22 cellular contexts compared by ENCODE assay signal in genomic region chr3:56861511-56861910, GRCh38. TPM values are rescaled to one million over a fixed set of nuclear protein-coding genes. Genes with fewer than 3 reads are reported as not detected.
DNase-seq lines count a peak whose midpoint lies in the region; ATAC-seq and TF ChIP-seq lines count a peak whose summit lies in the region.
"Had no signal": no experiment of that assay in that cellular context is flagged by ENCODE, and none has a peak within 500 bp of the region (broad histone marks: within the 10 kb centered on the region; RNA-seq: fewer than 3 reads in every experiment).

No MANE protein-coding gene starts in this region.

- 0 out of 2 replicates have a peak, but pooled peaks cover 4% of the 10 kb centered on the region for H3F3A ChIP-seq in Loucy (ENCODE audit: low read depth)

- H3K9me3 Mint-ChIP-seq in activated T-cell treated with anti-CD3 and anti-CD28 coated beads, Interleukin-2, amount 50 U/mL, for 72 hours, result peaks cover 0 to 7% of the 10 kb centered on the region in 2 donors
- no peaks in the 10 kb centered on the region for H3K9me3 Mint-ChIP-seq in activated naive CD8-positive, alpha-beta T cell treated with anti-CD3 and anti-CD28 coated beads, Interleukin-2, amount 50 U/mL, for 24 hours
- H3K9me3 Mint-ChIP-seq in stimulated activated memory B cell treated with anti-CD40 and anti-IgM and Interleukin-4, amounts not matched to agents 10 μg/mL and 1 μg/mL and 100 μg/mL, for 72 hours, result peaks cover 7% of the 10 kb centered on the region

- no peak overlapping the region for H3K14ac ChIP-seq in neuronal stem cell (ENCODE audit: low read length)

- no peak for DNase-seq in activated T-cell treated with anti-CD3 and anti-CD28 coated beads, Interleukin-2, amount 50 U/mL, for 72 hours
- DNase-seq in activated T-cell treated with anti-CD3 and anti-CD28 coated beads for 4 hours (no peak), neuronal stem cell (ENCODE audit: low spot score) (no peak), stomach (no peak)
- no peak for DNase-seq in activated naive CD8-positive, alpha-beta T cell treated with anti-CD3 and anti-CD28 coated beads, Interleukin-2, amount 50 U/mL, for 24 hours
- DNase-seq in stimulated activated naive CD4-positive, alpha-beta T cell (lab: John Stamatoyannopoulos, UW), result no peak
- DNase-seq: activated CD4-positive, alpha-beta T cell treated with anti-CD3 and anti-CD28 coated beads for 48 hours; activated naive CD4-positive, alpha-beta T cell treated with Interleukin-2 at 50 U/mL for 16 hours; BE2C; dermis blood vessel endothelial cell; Karpas-422; NCI-H187 treated with DMSO at 0.1 percent for 48 hours; NCI-H69; retina; SJCRH30; stimulated activated CD4-positive, alpha-beta T cell treated with anti-CD3 and anti-CD28 coated beads, Interleukin-2, amount 100 ng/mL, for 48 hours; stimulated activated naive B cell treated with anti-CD40 and anti-IgM and Interleukin-4, amounts not matched to agents 10 μg/mL and 1 μg/mL and 100 μg/mL, for 72 hours; thyroid gland had no signal

- H3K79me1 ChIP-seq in neuronal stem cell (ENCODE audit: low read depth, low read length), result no peaks in the 10 kb centered on the region

- H2BK120ac ChIP-seq in neuronal stem cell (ENCODE audit: low read depth, low read length), result no peak overlapping the region

- no CpG with 5 or more reads among the region's 3 CpGs for WGBS in neuronal stem cell (ENCODE audit: extremely low coverage in 2 of 2, insufficient read length in 2 of 2, insufficient replicate concordance in 1 of 2), 2 donors
- WGBS in stomach, 5 donors, result 59 to 98% (median 90%) methylated on average over 3 of the region's 3 CpGs

- intact Hi-C loops in stomach (cut with DNase I; ENCODE audit: low total_unique reads), result no loop called here

- no peak overlapping the region for H3K27ac ChIP-seq in neuronal stem cell (replicated peaks; ENCODE audit: low read length)
- H3K27ac ChIP-seq in stomach, result peak overlapping the region in 1 of 5 donors; percentile 40
- H3K27ac ChIP-seq: ascending aorta, SJCRH30, thyroid gland had no signal

- H3K27ac Mint-ChIP-seq in activated T-cell treated with anti-CD3 and anti-CD28 coated beads, Interleukin-2, amount 50 U/mL, for 72 hours, result peak overlapping the region; percentile 45
- peak overlapping the region; percentile 81 for H3K27ac Mint-ChIP-seq in activated naive CD8-positive, alpha-beta T cell treated with anti-CD3 and anti-CD28 coated beads, Interleukin-2, amount 50 U/mL, for 24 hours
- no peak overlapping the region for H3K27ac Mint-ChIP-seq in stimulated activated memory B cell treated with anti-CD40 and anti-IgM and Interleukin-4, amounts not matched to agents 10 μg/mL and 1 μg/mL and 100 μg/mL, for 72 hours

- H3K4me1 Mint-ChIP-seq in activated T-cell treated with anti-CD3 and anti-CD28 coated beads, Interleukin-2, amount 50 U/mL, for 72 hours (ENCODE audit: low read depth), result peaks cover 88% of the 10 kb centered on the region
- H3K4me1 Mint-ChIP-seq in activated naive CD8-positive, alpha-beta T cell treated with anti-CD3 and anti-CD28 coated beads, Interleukin-2, amount 50 U/mL, for 24 hours, result peaks cover 84% of the 10 kb centered on the region
- peaks cover 9% of the 10 kb centered on the region for H3K4me1 Mint-ChIP-seq in stimulated activated memory B cell treated with anti-CD40 and anti-IgM and Interleukin-4, amounts not matched to agents 10 μg/mL and 1 μg/mL and 100 μg/mL, for 72 hours

- H2AFZ ChIP-seq in Loucy (ENCODE audit: low read length) (no peak overlapping the region), neuronal stem cell (ENCODE audit: low read length) (peak overlapping the region; percentile 17)

- H2BK15ac ChIP-seq in neuronal stem cell (ENCODE audit: low read length), result no peak overlapping the region

- no peak overlapping the region for H2BK12ac ChIP-seq in neuronal stem cell (ENCODE audit: low read length)

- H3K79me2 ChIP-seq in Loucy (ENCODE audit: insufficient read depth, low read length), result peaks cover 46% of the 10 kb centered on the region

- peak overlapping the region; percentile 30 for H3K9ac ChIP-seq in Loucy (ENCODE audit: low read depth, low read length, poor library complexity, severe bottlenecking)
- H3K9ac ChIP-seq in neuronal stem cell (ENCODE audit: low read depth, low read length, poor library complexity), result no peak overlapping the region

- no peaks in the 10 kb centered on the region for H4K20me1 ChIP-seq in Loucy (ENCODE audit: insufficient read depth, low read length, poor library complexity, severe bottlenecking)

- no peak for TF ChIP-seq POLR2A in stomach (IDR thresholded peaks at IDR 0.05)

- peaks cover 55% of the 10 kb centered on the region for H3K4me1 ChIP-seq in Loucy (ENCODE audit: insufficient read depth, low read length, poor library complexity, severe bottlenecking)
- peaks cover 8 to 16% of the 10 kb centered on the region in 2 donors for H3K4me1 ChIP-seq in neuronal stem cell (ENCODE audit: control insufficient read depth in 2 of 2, insufficient read depth in 1 of 2, low read depth in 1 of 2, low read length in 2 of 2)
- H3K4me1 ChIP-seq in stomach, result peaks cover 4 to 31% (median 16%) of the 10 kb centered on the region in 4 donors
- H3K4me1 ChIP-seq: ascending aorta, BE2C had no signal

- H4K91ac ChIP-seq in neuronal stem cell (ENCODE audit: low read depth, low read length, poor library complexity), result no peak overlapping the region

- H3K23ac ChIP-seq in neuronal stem cell (ENCODE audit: low read depth, low read length, poor library complexity), result no peak overlapping the region

- no peak overlapping the region for H3K18ac ChIP-seq in neuronal stem cell (ENCODE audit: low read length)

- no peak for TF ChIP-seq EP300 in stomach (IDR thresholded peaks at IDR 0.05)

- H3K9me3 ChIP-seq in Loucy (ENCODE audit: insufficient read depth, low read depth, low read length), result no peaks in the 10 kb centered on the region
- H3K9me3 ChIP-seq in neuronal stem cell (replicated peaks in 1 of 2; ENCODE audit: control insufficient read depth in 2 of 2, insufficient read depth in 1 of 2, low read depth in 1 of 2, low read length in 2 of 2), result no peaks in the 10 kb centered on the region
- H3K9me3 ChIP-seq in stomach, result no peaks in the 10 kb centered on the region
- H3K9me3 ChIP-seq: ascending aorta, BE2C, SJCRH30, thyroid gland had no signal

- TF ChIP-seq CTCF in Loucy (conservative IDR thresholded peaks at IDR 0.05; ENCODE audit: low read length) (no peak), stomach (IDR thresholded peaks at IDR 0.05) (no peak)

- H3K4me3 ChIP-seq in Loucy (ENCODE audit: low read length, poor library complexity, severe bottlenecking) (no peak overlapping the region), neuronal stem cell (ENCODE audit: low read length in 2 of 2) (no peak overlapping the region), stomach (no peak overlapping the region)
- H3K4me3 ChIP-seq: ascending aorta, lung, SJCRH30, thyroid gland had no signal

- no peaks in the 10 kb centered on the region for H3K27me3 ChIP-seq in Loucy (ENCODE audit: insufficient read depth, low read length, poor library complexity, severe bottlenecking)
- H3K27me3 ChIP-seq in neuronal stem cell (ENCODE audit: control insufficient read depth in 3 of 3, insufficient read depth in 3 of 3, low read depth in 1 of 3, low read length in 3 of 3), result no peaks in the 10 kb centered on the region
- H3K27me3 ChIP-seq in stomach, result no peaks in the 10 kb centered on the region
- H3K27me3 ChIP-seq: ascending aorta, BE2C, SJCRH30, thyroid gland had no signal

- no peak overlapping the region for H3K4ac ChIP-seq in neuronal stem cell (ENCODE audit: low read length)

- no peaks in the 10 kb centered on the region for H3K36me3 ChIP-seq in Loucy (ENCODE audit: insufficient read depth, low read length)
- H3K36me3 ChIP-seq in neuronal stem cell (replicated peaks in 1 of 2; ENCODE audit: control insufficient read depth in 2 of 2, insufficient read depth in 2 of 2, low read length in 2 of 2), result no peaks in the 10 kb centered on the region
- no peaks in the 10 kb centered on the region for H3K36me3 ChIP-seq in stomach
- H3K36me3 ChIP-seq: ascending aorta, BE2C, SJCRH30, thyroid gland had no signal

- peak overlapping the region; percentile 38 to 50 for H3K4me3 Mint-ChIP-seq in activated T-cell treated with anti-CD3 and anti-CD28 coated beads, Interleukin-2, amount 50 U/mL, for 72 hours
- no peak overlapping the region for H3K4me3 Mint-ChIP-seq in activated naive CD8-positive, alpha-beta T cell treated with anti-CD3 and anti-CD28 coated beads, Interleukin-2, amount 50 U/mL, for 24 hours
- no peak overlapping the region for H3K4me3 Mint-ChIP-seq in stimulated activated memory B cell treated with anti-CD40 and anti-IgM and Interleukin-4, amounts not matched to agents 10 μg/mL and 1 μg/mL and 100 μg/mL, for 72 hours
- H3K4me3 Mint-ChIP-seq: stimulated activated naive B cell treated with anti-CD40 and anti-IgM and Interleukin-4, amounts not matched to agents 10 μg/mL and 1 μg/mL and 100 μg/mL, for 72 hours had no signal

- H2BK5ac ChIP-seq in neuronal stem cell (ENCODE audit: low read length), result no peak overlapping the region

- peaks cover 0 to 7% of the 10 kb centered on the region in 2 donors for H3K36me3 Mint-ChIP-seq in activated T-cell treated with anti-CD3 and anti-CD28 coated beads, Interleukin-2, amount 50 U/mL, for 72 hours (ENCODE audit: insufficient read depth in 2 of 2)
- peaks cover 6% of the 10 kb centered on the region for H3K36me3 Mint-ChIP-seq in activated naive CD8-positive, alpha-beta T cell treated with anti-CD3 and anti-CD28 coated beads, Interleukin-2, amount 50 U/mL, for 24 hours (ENCODE audit: low read depth)
- peaks cover 7% of the 10 kb centered on the region for H3K36me3 Mint-ChIP-seq in stimulated activated memory B cell treated with anti-CD40 and anti-IgM and Interleukin-4, amounts not matched to agents 10 μg/mL and 1 μg/mL and 100 μg/mL, for 72 hours

- no peaks in the 10 kb centered on the region for H3K27me3 Mint-ChIP-seq in activated T-cell treated with anti-CD3 and anti-CD28 coated beads, Interleukin-2, amount 50 U/mL, for 72 hours (ENCODE audit: low read depth)
- no peaks in the 10 kb centered on the region for H3K27me3 Mint-ChIP-seq in activated naive CD8-positive, alpha-beta T cell treated with anti-CD3 and anti-CD28 coated beads, Interleukin-2, amount 50 U/mL, for 24 hours
- no peaks in the 10 kb centered on the region for H3K27me3 Mint-ChIP-seq in stimulated activated memory B cell treated with anti-CD40 and anti-IgM and Interleukin-4, amounts not matched to agents 10 μg/mL and 1 μg/mL and 100 μg/mL, for 72 hours
- H3K27me3 Mint-ChIP-seq: stimulated activated naive B cell treated with anti-CD40 and anti-IgM and Interleukin-4, amounts not matched to agents 10 μg/mL and 1 μg/mL and 100 μg/mL, for 72 hours had no signal

- H3K4me2 ChIP-seq in Loucy (ENCODE audit: low read depth, low read length, poor library complexity, severe bottlenecking) (peak overlapping the region; percentile 54), neuronal stem cell (ENCODE audit: insufficient read depth, low read length, poor library complexity, severe bottlenecking) (no peak overlapping the region)

- H2AK5ac ChIP-seq in neuronal stem cell (ENCODE audit: low read depth, low read length), result no peak overlapping the region

- H3K9me2 ChIP-seq in Loucy (replicated peaks; ENCODE audit: low read depth, low read length), result no peaks in the 10 kb centered on the region

- no peak for ATAC-seq in activated T-cell treated with anti-CD3 and anti-CD28 coated beads, Interleukin-2, amount 50 U/mL, for 72 hours (replicated peaks in 1 of 2)
- no peak for ATAC-seq in activated naive CD8-positive, alpha-beta T cell treated with anti-CD3 and anti-CD28 coated beads, Interleukin-2, amount 50 U/mL, for 24 hours
- ATAC-seq in stimulated activated memory B cell treated with anti-CD40 and anti-IgM and Interleukin-4, amounts not matched to agents 10 μg/mL and 1 μg/mL and 100 μg/mL, for 72 hours, result no peak
- ATAC-seq: stimulated activated naive B cell treated with anti-CD40 and anti-IgM and Interleukin-4, amounts not matched to agents 10 μg/mL and 1 μg/mL and 100 μg/mL, for 72 hours had no signal

- H4K8ac ChIP-seq in neuronal stem cell (ENCODE audit: low read depth, low read length), result no peak overlapping the region

RNA-seq across cellular contexts. Expression of gene ARHGEF3, which starts 59.8 kb away (rescaled TPM):
- total RNA-seq in activated T-cell treated with anti-CD3 and anti-CD28 coated beads, Interleukin-2, amount 50 U/mL, for 72 hours, result 10 to 100 TPM; 21.1 to 43.6 TPM
- 2.2 TPM for polyA plus RNA-seq in neuronal stem cell (2013, experiment 1 of 2)
- 2.1 TPM for polyA plus RNA-seq in neuronal stem cell (2013, experiment 2 of 2)
- 10 to 100 TPM in 4 of 5 donors, 1 to 10 TPM in 1; 6.2 to 23.8 (median 17.5) TPM for total RNA-seq in stomach
- polyA plus RNA-seq in stomach, result 10 to 100 TPM in 1 of 3 donors, 1 to 10 TPM in 2; 8.2 to 12.7 (median 9.2) TPM

Comparison
In these comparisons a context has a peak if more than half of its experiments do, and no peak if none do; other contexts are left out.
1. H3K4me3 Mint-ChIP-seq: peak in activated T-cell treated with anti-CD3 and anti-CD28 coated beads, Interleukin-2, amount 50 U/mL, for 72 hours (2 of 2); none in activated naive CD8-positive, alpha-beta T cell treated with anti-CD3 and anti-CD28 coated beads, Interleukin-2, amount 50 U/mL, for 24 hours (single experiment) and stimulated activated memory B cell treated with anti-CD40 and anti-IgM and Interleukin-4, amounts not matched to agents 10 μg/mL and 1 μg/mL and 100 μg/mL, for 72 hours (single experiment).